ENCODE assay signal across 25 cellular contexts in the genomic region with DNA sequence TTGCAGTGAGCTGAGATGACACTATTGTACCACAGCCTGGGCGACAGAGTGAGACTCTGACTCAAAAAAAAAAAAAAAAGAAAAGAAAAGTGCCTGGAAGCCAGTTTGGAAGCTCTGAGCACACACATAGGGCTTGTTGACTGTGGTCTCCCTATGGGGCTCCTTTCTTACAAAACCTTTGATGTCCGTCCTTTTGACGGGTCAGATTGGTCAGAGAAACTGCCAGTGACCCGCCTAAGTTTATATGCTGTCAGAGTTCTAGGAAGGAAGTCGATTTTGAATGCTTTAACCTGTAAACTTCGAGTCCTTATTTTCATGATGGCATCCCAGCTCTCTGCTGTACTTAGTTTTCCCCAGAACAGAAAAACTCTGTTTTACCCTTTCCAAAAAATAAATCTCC.
"Had no signal": no experiment of that assay in that cellular context is flagged by ENCODE, and none has a peak within 500 bp of the region (broad histone marks: within the 10 kb centered on the region; RNA-seq: fewer than 3 reads in every experiment).

No MANE protein-coding gene starts in this region.

- H3K9me3 Mint-ChIP-seq: activated CD4-positive, alpha-beta memory T cell treated with anti-CD3 and anti-CD28 coated beads for 36 hours; activated naive CD4-positive, alpha-beta T cell treated with anti-CD3 and anti-CD28 coated beads for 36 hours; activated naive CD4-positive, alpha-beta T cell treated with anti-CD3 and anti-CD28 coated beads, Interleukin-2, amount 50 U/mL, for 72 hours; activated T-cell treated with anti-CD3 and anti-CD28 coated beads, Interleukin-2, amount 50 U/mL, for 4 hours; activated T-helper 1 cell treated with anti-CD3 and anti-CD28 coated beads, Interleukin-12 subunit alpha, Interleukin-12 subunit beta, Interleukin-2, Interleukin-4 antibody, amounts not matched to agents 30 ng/mL and 10 ng/mL and 1 ng/mL, durations not matched to agents 14 hours and 24 hours and 36 hours had no signal

- H3K27me3 ChIP-seq: adrenal gland, body of pancreas, breast epithelium had no signal

- H3K4me1 ChIP-seq: adrenal gland, body of pancreas, breast epithelium had no signal

- H3K4me3 ChIP-seq: adrenal gland, body of pancreas, breast epithelium had no signal

- H3K27ac ChIP-seq: adrenal gland, body of pancreas, breast epithelium had no signal

- H3K36me3 ChIP-seq: adrenal gland, breast epithelium, WERI-Rb-1 had no signal

- H3K9me3 ChIP-seq: adrenal gland, body of pancreas, breast epithelium had no signal

- ATAC-seq: activated naive CD4-positive, alpha-beta T cell treated with anti-CD3 and anti-CD28 coated beads, Interleukin-2, amount 50 U/mL, for 72 hours; activated T-cell treated with anti-CD3 and anti-CD28 coated beads, Interleukin-2, amount 50 U/mL, for 4 hours; body of pancreas; Panc1 had no signal

- H3K36me3 Mint-ChIP-seq: activated CD4-positive, alpha-beta memory T cell treated with anti-CD3 and anti-CD28 coated beads for 36 hours; activated naive CD4-positive, alpha-beta T cell treated with anti-CD3 and anti-CD28 coated beads, Interleukin-2, amount 50 U/mL, for 72 hours had no signal

- H3K27ac Mint-ChIP-seq: activated CD4-positive, alpha-beta memory T cell treated with anti-CD3 and anti-CD28 coated beads for 36 hours; activated naive CD4-positive, alpha-beta T cell treated with anti-CD3 and anti-CD28 coated beads for 36 hours; activated T-helper 1 cell treated with anti-CD3 and anti-CD28 coated beads, Interleukin-12 subunit alpha, Interleukin-12 subunit beta, Interleukin-2, Interleukin-4 antibody, amounts not matched to agents 30 ng/mL and 10 ng/mL and 1 ng/mL, durations not matched to agents 14 hours and 24 hours and 36 hours had no signal

- H3K27me3 Mint-ChIP-seq: activated CD4-positive, alpha-beta memory T cell treated with anti-CD3 and anti-CD28 coated beads for 36 hours had no signal

- H3K4me3 Mint-ChIP-seq: activated CD4-positive, alpha-beta memory T cell treated with anti-CD3 and anti-CD28 coated beads for 36 hours; activated naive CD4-positive, alpha-beta T cell treated with anti-CD3 and anti-CD28 coated beads for 36 hours; activated T-cell treated with anti-CD3 and anti-CD28 coated beads, Interleukin-2, amount 50 U/mL, for 4 hours; activated T-helper 1 cell treated with anti-CD3 and anti-CD28 coated beads, Interleukin-12 subunit alpha, Interleukin-12 subunit beta, Interleukin-2, Interleukin-4 antibody, amounts not matched to agents 30 ng/mL and 10 ng/mL and 1 ng/mL, durations not matched to agents 14 hours and 24 hours and 36 hours had no signal

- DNase-seq: activated CD4-positive, alpha-beta memory T cell treated with anti-CD3 and anti-CD28 coated beads for 36 hours; activated CD4-positive, alpha-beta T cell treated with anti-CD3 and anti-CD28 coated beads, Interleukin-2, amount 50 U/mL, for 1 hour; activated CD8-positive, alpha-beta memory T cell treated with anti-CD3 and anti-CD28 coated beads, Interleukin-2, amount 50 U/mL, for 4 hours; activated gamma-delta T cell treated with Interleukin-2 at 50 U/mL for 16 hours; activated naive CD4-positive, alpha-beta T cell treated with anti-CD3 and anti-CD28 coated beads for 36 hours; activated T-cell treated with anti-CD3 and anti-CD28 coated beads for 4 hours; activated T-cell treated with anti-CD3 and anti-CD28 coated beads, Interleukin-2, amount 50 U/mL, for 4 hours; body of pancreas; central memory CD4-positive, alpha-beta T cell; NCI-H1105 treated with DMSO at 0.1 percent for 48 hours; NCI-H1436; NCI-H1694; NCI-H1930; NCI-H345; SIG-M5; SW 1271; T-helper 1 cell; T-helper 2 cell; T1000 had no signal
